In genomic region chr10:112953760-112954159, GRCh38 we compare ENCODE assay signal across 1 cellular context.
TF ChIP-seq lines count a peak whose summit lies in the region.

No MANE protein-coding gene starts in this region.

TF ChIP-seq in WTC11, 78 proteins besides CTCF, POLR2A, EP300 and RAD21 (continued from another document):
- TF ChIP-seq, protein P1, sequence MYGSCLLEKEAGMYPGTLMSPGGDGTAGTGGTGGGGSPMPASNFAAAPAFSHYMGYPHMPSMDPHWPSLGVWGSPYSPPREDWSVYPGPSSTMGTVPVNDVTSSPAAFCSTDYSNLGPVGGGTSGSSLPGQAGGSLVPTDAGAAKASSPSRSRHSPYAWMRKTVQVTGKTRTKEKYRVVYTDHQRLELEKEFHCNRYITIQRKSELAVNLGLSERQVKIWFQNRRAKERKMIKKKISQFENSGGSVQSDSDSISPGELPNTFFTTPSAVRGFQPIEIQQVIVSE (CRISPR knock-in tag; IDR thresholded peaks at IDR 0.05; ENCODE audit: borderline replicate concordance): no peak
TF ChIP-seq in WTC11: peak in this region for 0.
